18 cellular contexts compared by ENCODE assay signal in the genomic region with DNA sequence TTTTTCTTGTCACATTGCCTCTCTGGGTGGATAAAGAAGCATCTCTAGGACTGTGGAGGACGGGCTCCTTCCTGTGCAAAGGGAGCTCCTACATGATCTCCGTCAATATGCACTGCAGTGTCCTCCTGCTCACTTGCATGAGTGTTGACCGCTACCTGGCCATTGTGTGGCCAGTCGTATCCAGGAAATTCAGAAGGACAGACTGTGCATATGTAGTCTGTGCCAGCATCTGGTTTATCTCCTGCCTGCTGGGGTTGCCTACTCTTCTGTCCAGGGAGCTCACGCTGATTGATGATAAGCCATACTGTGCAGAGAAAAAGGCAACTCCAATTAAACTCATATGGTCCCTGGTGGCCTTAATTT. TPM values are rescaled to one million over a fixed set of nuclear protein-coding genes. Genes with fewer than 3 reads are reported as not detected.
DNase-seq lines count a peak whose midpoint lies in the region; ATAC-seq and TF ChIP-seq lines count a peak whose summit lies in the region.
"Had no signal": no experiment of that assay in that cellular context is flagged by ENCODE, and none has a peak within 500 bp of the region (broad histone marks: within the 10 kb centered on the region; RNA-seq: fewer than 3 reads in every experiment).

No MANE protein-coding gene starts in this region.

- no peaks in the 10 kb centered on the region for H3K79me2 ChIP-seq in GM23338 (replicated peaks; ENCODE audit: insufficient read depth)

- H3K4me2 ChIP-seq in GM23338 = no peak overlapping the region

- intact Hi-C loops in activated CD4-positive, alpha-beta memory T cell treated with anti-CD3 and anti-CD28 coated beads for 36 hours (cut with micrococcal nuclease) = no loop called here
- intact Hi-C loops in mucosa of descending colon (cut with DNase I, micrococcal nuclease) (no loop called here), heart left ventricle (cut with DNase I) (no loop called here)

- no peak overlapping the region for H3K4me3 ChIP-seq in GM23338
- peak overlapping the region; percentile 20 for H3K4me3 ChIP-seq in mucosa of descending colon
- no peak overlapping the region for H3K4me3 ChIP-seq in heart left ventricle
- H3K4me3 ChIP-seq: breast epithelium had no signal

- no peaks in the 10 kb centered on the region for H3K9me2 ChIP-seq in GM23338 (ENCODE audit: insufficient read depth)

- peaks cover 62% of the 10 kb centered on the region for H3K4me1 Mint-ChIP-seq in activated CD4-positive, alpha-beta T cell treated with anti-CD3 and anti-CD28 coated beads, Interleukin-2, amount 10 ng/mL, durations not matched to agents 7 days and 5 days
- peaks cover 3% of the 10 kb centered on the region; the same call in 2 of the 3 replicates for H3K4me1 Mint-ChIP-seq in GM23338
- peaks cover 35% of the 10 kb centered on the region for H3K4me1 Mint-ChIP-seq in activated CD4-positive, alpha-beta memory T cell treated with anti-CD3 and anti-CD28 coated beads for 36 hours (ENCODE audit: low read depth)

- no peak for TF ChIP-seq POLR2A in heart left ventricle (IDR thresholded peaks at IDR 0.05)

- H3K27ac ChIP-seq in GM23338 (ENCODE audit: low read depth) (no peak overlapping the region), heart left ventricle (no peak overlapping the region), substantia nigra (ENCODE audit: low read depth, low read length, poor library complexity, severe bottlenecking) (no peak overlapping the region)
- H3K27ac ChIP-seq: breast epithelium had no signal

- peak overlapping the region; percentile 65 for H3K4me3 Mint-ChIP-seq in activated CD4-positive, alpha-beta T cell treated with anti-CD3 and anti-CD28 coated beads, Interleukin-2, amount 10 ng/mL, durations not matched to agents 7 days and 5 days
- no peak overlapping the region for H3K4me3 Mint-ChIP-seq in GM23338
- peak overlapping the region; percentile 38 for H3K4me3 Mint-ChIP-seq in activated CD4-positive, alpha-beta memory T cell treated with anti-CD3 and anti-CD28 coated beads for 36 hours

- no peaks in the 10 kb centered on the region for H4K20me1 ChIP-seq in GM23338 (replicated peaks; ENCODE audit: insufficient read depth)

- H3K4me1 ChIP-seq in GM23338 (ENCODE audit: insufficient read depth) (no peaks in the 10 kb centered on the region), mucosa of descending colon (ENCODE audit: low read depth) (no peaks in the 10 kb centered on the region), heart left ventricle (no peaks in the 10 kb centered on the region)
- H3K4me1 ChIP-seq: breast epithelium, spleen had no signal

- 72 to 87% (median 76%) methylated on average over 4 to 5 of the region's 5 CpGs for WGBS in heart left ventricle, 4 donors

- H3K36me3 ChIP-seq in GM23338 (ENCODE audit: insufficient read depth) = no peaks in the 10 kb centered on the region
- no peaks in the 10 kb centered on the region for H3K36me3 ChIP-seq in mucosa of descending colon (ENCODE audit: low read depth)
- H3K36me3 ChIP-seq in heart left ventricle = no peaks in the 10 kb centered on the region
- H3K36me3 ChIP-seq: breast epithelium, spleen had no signal

- H3K9me3 ChIP-seq in mucosa of descending colon = no peaks in the 10 kb centered on the region
- no peaks in the 10 kb centered on the region for H3K9me3 ChIP-seq in heart left ventricle
- H3K9me3 ChIP-seq: breast epithelium, Caco-2, spleen had no signal

- no peaks in the 10 kb centered on the region for H3K27me3 ChIP-seq in GM23338 (ENCODE audit: insufficient read depth)
- H3K27me3 ChIP-seq in heart left ventricle = peaks cover 0 to 7% (median 0%) of the 10 kb centered on the region in 9 donors
- H3K27me3 ChIP-seq: breast epithelium, spleen had no signal

- no peak for DNase-seq in activated CD4-positive, alpha-beta T cell treated with anti-CD3 and anti-CD28 coated beads, Interleukin-2, amount 10 ng/mL, durations not matched to agents 7 days and 5 days
- DNase-seq in activated CD4-positive, alpha-beta T cell treated with anti-CD3 and anti-CD28 coated beads, Interleukin-2, amount 50 U/mL, for 4 hours = no peak
- DNase-seq in GM23338 (ENCODE audit: low spot score) = no peak
- no peak for DNase-seq in activated CD4-positive, alpha-beta memory T cell treated with anti-CD3 and anti-CD28 coated beads for 36 hours
- DNase-seq in mucosa of descending colon = no peak
- no peak for DNase-seq in heart left ventricle
- no peak for DNase-seq in substantia nigra (lab: John Stamatoyannopoulos, UW)
- DNase-seq: activated gamma-delta T cell, Caco-2, foreskin fibroblast, NCI-H1694 treated with DMSO at 0.1 percent for 48 hours, spleen, SW 1271 had no signal

- H3F3A ChIP-seq in GM23338 (replicated peaks; ENCODE audit: low read depth) = no peaks in the 10 kb centered on the region

- H3K9me3 Mint-ChIP-seq in activated CD4-positive, alpha-beta T cell treated with anti-CD3 and anti-CD28 coated beads, Interleukin-2, amount 10 ng/mL, durations not matched to agents 7 days and 5 days = no peaks in the 10 kb centered on the region
- no peaks in the 10 kb centered on the region for H3K9me3 Mint-ChIP-seq in GM23338
- H3K9me3 Mint-ChIP-seq in activated CD4-positive, alpha-beta memory T cell treated with anti-CD3 and anti-CD28 coated beads for 36 hours = no peaks in the 10 kb centered on the region

- H3K36me3 Mint-ChIP-seq in activated CD4-positive, alpha-beta T cell treated with anti-CD3 and anti-CD28 coated beads, Interleukin-2, amount 10 ng/mL, durations not matched to agents 7 days and 5 days (ENCODE audit: low read depth) = peaks cover 51% of the 10 kb centered on the region
- no peaks in the 10 kb centered on the region for H3K36me3 Mint-ChIP-seq in GM23338 (ENCODE audit: low read depth)
- peaks cover 10% of the 10 kb centered on the region for H3K36me3 Mint-ChIP-seq in activated CD4-positive, alpha-beta memory T cell treated with anti-CD3 and anti-CD28 coated beads for 36 hours

- no peak for ATAC-seq in GM23338
- peak; percentile 29 for ATAC-seq in mucosa of descending colon
- no peak for ATAC-seq in heart left ventricle
- ATAC-seq in GM19463 (IDR thresholded peaks at IDR 0.05; ENCODE audit: unreplicated experiment) = no peak

- H3K27me3 Mint-ChIP-seq in activated CD4-positive, alpha-beta T cell treated with anti-CD3 and anti-CD28 coated beads, Interleukin-2, amount 10 ng/mL, durations not matched to agents 7 days and 5 days = no peaks in the 10 kb centered on the region
- peaks cover 2% of the 10 kb centered on the region for H3K27me3 Mint-ChIP-seq in GM23338 (ENCODE audit: insufficient read depth, low read depth, poor library complexity)
- H3K27me3 Mint-ChIP-seq in activated CD4-positive, alpha-beta memory T cell treated with anti-CD3 and anti-CD28 coated beads for 36 hours = no peaks in the 10 kb centered on the region

- peak overlapping the region; percentile 77 for H3K27ac Mint-ChIP-seq in activated CD4-positive, alpha-beta T cell treated with anti-CD3 and anti-CD28 coated beads, Interleukin-2, amount 10 ng/mL, durations not matched to agents 7 days and 5 days
- H3K27ac Mint-ChIP-seq in GM23338 = no peak overlapping the region
- peak overlapping the region; percentile 50 for H3K27ac Mint-ChIP-seq in activated CD4-positive, alpha-beta memory T cell treated with anti-CD3 and anti-CD28 coated beads for 36 hours

- peak overlapping the region; percentile 52; the same call in 1 of the 2 replicates for H2AFZ ChIP-seq in GM23338

- TF ChIP-seq CTCF in GM23338 (conservative IDR thresholded peaks at IDR 0.05; ENCODE audit: low read depth in 2 of 2) (no peak), mucosa of descending colon (IDR thresholded peaks at IDR 0.05) (no peak), heart left ventricle (IDR thresholded peaks at IDR 0.05) (no peak)

- POLR2A ChIA-PET in activated CD4-positive, alpha-beta T cell treated with anti-CD3 and anti-CD28 coated beads, Interleukin-2, amount 10 ng/mL, durations not matched to agents 7 days and 5 days (lab: Charles Lee) = interaction anchor here (0.5 kb wide), 1 partner anchor 9 kb away, joined by 3 read pairs; no protein-coding TSS in a partner anchor
- POLR2A ChIA-PET in activated CD4-positive, alpha-beta memory T cell treated with anti-CD3 and anti-CD28 coated beads for 36 hours (lab: Charles Lee) = interaction anchor here (0.5 to 2.4 kb wide), 6 partner anchors 9 to 30 kb away, joined by 3 to 12 read pairs (median 4); partner anchors contain the start of gene CLDND1

- CTCF ChIA-PET in activated CD4-positive, alpha-beta T cell treated with anti-CD3 and anti-CD28 coated beads, Interleukin-2, amount 10 ng/mL, durations not matched to agents 7 days and 5 days (lab: Charles Lee) = interaction anchor here (0.7 to 1.2 kb wide), 4 partner anchors 10 to 33 kb away, joined by 3 to 5 read pairs (median 4); no protein-coding TSS in a partner anchor
- CTCF ChIA-PET in activated CD4-positive, alpha-beta memory T cell treated with anti-CD3 and anti-CD28 coated beads for 36 hours (lab: Charles Lee) = interaction anchor here (0.8 to 2.1 kb wide), 4 partner anchors 32 to 70 kb away, joined by 3 to 5 read pairs (median 4); no protein-coding TSS in a partner anchor

RNA-seq across cellular contexts. Expression of gene GPR15, which starts 0.5 kb away (rescaled TPM):
- total RNA-seq in activated CD4-positive, alpha-beta T cell treated with anti-CD3 and anti-CD28 coated beads, Interleukin-2, amount 10 ng/mL, durations not matched to agents 7 days and 5 days = 10 to 100 TPM; 31.0 to 35.0 TPM
- not detected in 2 replicates for total RNA-seq in GM23338 (2014; rRNA removed; shearing (Covaris generic))
- polyA plus RNA-seq in GM23338 (2016; fragmentation: Nextera tagmentation; extraction: Ambion mirVana) = 0.35 TPM in 1 of 2 replicates, not detected in the other
- 1 to 10 TPM; 2.8 to 3.0 TPM for total RNA-seq in activated CD4-positive, alpha-beta memory T cell treated with anti-CD3 and anti-CD28 coated beads for 36 hours
- 10 to 100 TPM in 1 of 3 donors, 1 to 10 TPM in 2; 4.5 to 11.5 (median 6.9) TPM for total RNA-seq in mucosa of descending colon
- not detected for total RNA-seq in heart left ventricle
- not detected for polyA plus RNA-seq in heart left ventricle
- total RNA-seq: A673, Caco-2, LHCN-M2, NCI-H460 had no signal

RNA-seq across cellular contexts. Expression of gene CLDND1, which starts 9.6 kb away (rescaled TPM):
- 100 to 1,000 TPM; 399 to 432 TPM for total RNA-seq in activated CD4-positive, alpha-beta T cell treated with anti-CD3 and anti-CD28 coated beads, Interleukin-2, amount 10 ng/mL, durations not matched to agents 7 days and 5 days
- 92.7 and 99.9 TPM in 2 replicates for total RNA-seq in GM23338 (2014; rRNA removed; shearing (Covaris generic))
- polyA plus RNA-seq in GM23338 (2016; fragmentation: Nextera tagmentation; extraction: Ambion mirVana) (57.5 and 59.8 TPM in 2 replicates), heart left ventricle (10 to 100 TPM; 55.0 to 86.9 TPM)
- total RNA-seq in activated CD4-positive, alpha-beta memory T cell treated with anti-CD3 and anti-CD28 coated beads for 36 hours = 100 to 1,000 TPM; 199 to 208 TPM
- total RNA-seq in mucosa of descending colon (100 to 1,000 TPM in 1 of 3 donors, 10 to 100 TPM in 2; 64.6 to 150 (median 70.4) TPM), heart left ventricle (100 to 1,000 TPM in 2 of 9 donors, 10 to 100 TPM in 7; 64.2 to 155 (median 77.0) TPM)

RNA-seq across cellular contexts. Expression of gene OR5K2, which starts 34.8 kb away (rescaled TPM):
- not detected for total RNA-seq in activated CD4-positive, alpha-beta T cell treated with anti-CD3 and anti-CD28 coated beads, Interleukin-2, amount 10 ng/mL, durations not matched to agents 7 days and 5 days
- not detected in 2 replicates for total RNA-seq in GM23338 (2014; rRNA removed; shearing (Covaris generic))
- polyA plus RNA-seq in GM23338 (2016; fragmentation: Nextera tagmentation; extraction: Ambion mirVana) = not detected in 2 replicates
- total RNA-seq in activated CD4-positive, alpha-beta memory T cell treated with anti-CD3 and anti-CD28 coated beads for 36 hours = not detected
- not detected for total RNA-seq in mucosa of descending colon
- not detected for total RNA-seq in heart left ventricle
- not detected for polyA plus RNA-seq in heart left ventricle
- total RNA-seq: A673, breast epithelium, Caco-2, LHCN-M2, NCI-H460, spleen had no signal
- polyA plus RNA-seq: spleen had no signal
